ENCODE assay signal across 1 cellular context in genomic region chr3:49723631-49724551, GRCh38.
TF ChIP-seq lines count a peak whose summit lies in the region.

Gene GMPPB, minus strand, starts transcription at chr3:49723951. Its CDS starts 225 bp downstream, at chr3:49723726.

TF ChIP-seq in HepG2, 621 proteins besides CTCF, POLR2A, EP300 and RAD21 (continued from another document and continues in another):
- TF ChIP-seq SKIL (CRISPR knock-in tag; IDR thresholded peaks at IDR 0.05; ENCODE audit: borderline replicate concordance) (0 out of 2 replicates have a peak, but pooled peaks have one; percentile 49), SIN3A (IDR thresholded peaks at IDR 0.05; ENCODE audit: borderline replicate concordance, low read depth, low read length) (peak; percentile 77; the same call in 1 of the 2 replicates), ZNF550 (CRISPR knock-in tag; IDR thresholded peaks at IDR 0.05; ENCODE audit: borderline replicate concordance) (no peak; the same call in 1 of the 2 replicates), ZNF770 (CRISPR knock-in tag; IDR thresholded peaks at IDR 0.05) (no peak; the same call in 1 of the 2 replicates), RORA (CRISPR knock-in tag; IDR thresholded peaks at IDR 0.05) (no peak), GZF1 (CRISPR knock-in tag; IDR thresholded peaks at IDR 0.05) (no peak), HES4 (CRISPR knock-in tag; IDR thresholded peaks at IDR 0.05; ENCODE audit: borderline replicate concordance) (no peak), CENPT (CRISPR knock-in tag; IDR thresholded peaks at IDR 0.05; ENCODE audit: low read depth) (0 out of 2 replicates have a peak, but pooled peaks have one; percentile 32), ZNF597 (CRISPR knock-in tag; IDR thresholded peaks at IDR 0.05) (no peak), ZNF83 (CRISPR knock-in tag; IDR thresholded peaks at IDR 0.05; ENCODE audit: borderline replicate concordance) (no peak), IRF9 (CRISPR knock-in tag; IDR thresholded peaks at IDR 0.05; ENCODE audit: borderline replicate concordance) (peak; percentile 87), SP1 (IDR thresholded peaks at IDR 0.05) (no peak), SP1 (CRISPR knock-in tag; IDR thresholded peaks at IDR 0.05) (peak; percentile 53), ESRRA (CRISPR knock-in tag; IDR thresholded peaks at IDR 0.05; ENCODE audit: low read depth) (no peak), ETV6 (CRISPR knock-in tag; conservative IDR thresholded peaks at IDR 0.05) (no peak; the same call in 1 of the 2 replicates), SNAPC5 (CRISPR knock-in tag; IDR thresholded peaks at IDR 0.05; ENCODE audit: borderline replicate concordance) (no peak), ZFP41 (CRISPR knock-in tag; IDR thresholded peaks at IDR 0.05; ENCODE audit: borderline replicate concordance) (no peak), ZNF547 (CRISPR knock-in tag; IDR thresholded peaks at IDR 0.05) (no peak; the same call in 1 of the 2 replicates), REPIN1 (CRISPR knock-in tag; IDR thresholded peaks at IDR 0.05; ENCODE audit: borderline replicate concordance, low read depth) (no peak; the same call in 1 of the 2 replicates), WIZ (CRISPR knock-in tag; IDR thresholded peaks at IDR 0.05) (peak; percentile 73; the same call in 1 of the 2 replicates), RAD51 (IDR thresholded peaks at IDR 0.05; ENCODE audit: borderline replicate concordance) (no peak), ZNF34 (CRISPR knock-in tag; IDR thresholded peaks at IDR 0.05; ENCODE audit: borderline replicate concordance) (no peak), ZNF75D (CRISPR knock-in tag; IDR thresholded peaks at IDR 0.05; ENCODE audit: borderline replicate concordance) (no peak), SMARCE1 (IDR thresholded peaks at IDR 0.05; ENCODE audit: borderline replicate concordance) (no peak), POLR2AphosphoS5 (IDR thresholded peaks at IDR 0.05; ENCODE audit: low read depth, low read length) (peak; percentile 59), ZNF598 (CRISPR knock-in tag; IDR thresholded peaks at IDR 0.05; ENCODE audit: borderline replicate concordance) (no peak), JARID2 (CRISPR knock-in tag; IDR thresholded peaks at IDR 0.05; ENCODE audit: insufficient replicate concordance) (no peak), SRSF1 (optimal IDR thresholded peaks at IDR 0.05; ENCODE audit: low read depth, low read length) (peak; percentile 63), ZNF784 (CRISPR knock-in tag; IDR thresholded peaks at IDR 0.05; ENCODE audit: borderline replicate concordance) (no peak), ZKSCAN1 (IDR thresholded peaks at IDR 0.05; ENCODE audit: low read length) (no peak)
- TF ChIP-seq, protein P1, sequence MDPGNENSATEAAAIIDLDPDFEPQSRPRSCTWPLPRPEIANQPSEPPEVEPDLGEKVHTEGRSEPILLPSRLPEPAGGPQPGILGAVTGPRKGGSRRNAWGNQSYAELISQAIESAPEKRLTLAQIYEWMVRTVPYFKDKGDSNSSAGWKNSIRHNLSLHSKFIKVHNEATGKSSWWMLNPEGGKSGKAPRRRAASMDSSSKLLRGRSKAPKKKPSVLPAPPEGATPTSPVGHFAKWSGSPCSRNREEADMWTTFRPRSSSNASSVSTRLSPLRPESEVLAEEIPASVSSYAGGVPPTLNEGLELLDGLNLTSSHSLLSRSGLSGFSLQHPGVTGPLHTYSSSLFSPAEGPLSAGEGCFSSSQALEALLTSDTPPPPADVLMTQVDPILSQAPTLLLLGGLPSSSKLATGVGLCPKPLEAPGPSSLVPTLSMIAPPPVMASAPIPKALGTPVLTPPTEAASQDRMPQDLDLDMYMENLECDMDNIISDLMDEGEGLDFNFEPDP (CRISPR knock-in tag; conservative IDR thresholded peaks at IDR 0.05): no peak
- TF ChIP-seq, protein P2, sequence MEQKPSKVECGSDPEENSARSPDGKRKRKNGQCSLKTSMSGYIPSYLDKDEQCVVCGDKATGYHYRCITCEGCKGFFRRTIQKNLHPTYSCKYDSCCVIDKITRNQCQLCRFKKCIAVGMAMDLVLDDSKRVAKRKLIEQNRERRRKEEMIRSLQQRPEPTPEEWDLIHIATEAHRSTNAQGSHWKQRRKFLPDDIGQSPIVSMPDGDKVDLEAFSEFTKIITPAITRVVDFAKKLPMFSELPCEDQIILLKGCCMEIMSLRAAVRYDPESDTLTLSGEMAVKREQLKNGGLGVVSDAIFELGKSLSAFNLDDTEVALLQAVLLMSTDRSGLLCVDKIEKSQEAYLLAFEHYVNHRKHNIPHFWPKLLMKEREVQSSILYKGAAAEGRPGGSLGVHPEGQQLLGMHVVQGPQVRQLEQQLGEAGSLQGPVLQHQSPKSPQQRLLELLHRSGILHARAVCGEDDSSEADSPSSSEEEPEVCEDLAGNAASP (CRISPR knock-in tag; IDR thresholded peaks at IDR 0.05; ENCODE audit: borderline replicate concordance): peak; percentile 16; the same call in 1 of the 2 replicates
- TF ChIP-seq, protein P3, sequence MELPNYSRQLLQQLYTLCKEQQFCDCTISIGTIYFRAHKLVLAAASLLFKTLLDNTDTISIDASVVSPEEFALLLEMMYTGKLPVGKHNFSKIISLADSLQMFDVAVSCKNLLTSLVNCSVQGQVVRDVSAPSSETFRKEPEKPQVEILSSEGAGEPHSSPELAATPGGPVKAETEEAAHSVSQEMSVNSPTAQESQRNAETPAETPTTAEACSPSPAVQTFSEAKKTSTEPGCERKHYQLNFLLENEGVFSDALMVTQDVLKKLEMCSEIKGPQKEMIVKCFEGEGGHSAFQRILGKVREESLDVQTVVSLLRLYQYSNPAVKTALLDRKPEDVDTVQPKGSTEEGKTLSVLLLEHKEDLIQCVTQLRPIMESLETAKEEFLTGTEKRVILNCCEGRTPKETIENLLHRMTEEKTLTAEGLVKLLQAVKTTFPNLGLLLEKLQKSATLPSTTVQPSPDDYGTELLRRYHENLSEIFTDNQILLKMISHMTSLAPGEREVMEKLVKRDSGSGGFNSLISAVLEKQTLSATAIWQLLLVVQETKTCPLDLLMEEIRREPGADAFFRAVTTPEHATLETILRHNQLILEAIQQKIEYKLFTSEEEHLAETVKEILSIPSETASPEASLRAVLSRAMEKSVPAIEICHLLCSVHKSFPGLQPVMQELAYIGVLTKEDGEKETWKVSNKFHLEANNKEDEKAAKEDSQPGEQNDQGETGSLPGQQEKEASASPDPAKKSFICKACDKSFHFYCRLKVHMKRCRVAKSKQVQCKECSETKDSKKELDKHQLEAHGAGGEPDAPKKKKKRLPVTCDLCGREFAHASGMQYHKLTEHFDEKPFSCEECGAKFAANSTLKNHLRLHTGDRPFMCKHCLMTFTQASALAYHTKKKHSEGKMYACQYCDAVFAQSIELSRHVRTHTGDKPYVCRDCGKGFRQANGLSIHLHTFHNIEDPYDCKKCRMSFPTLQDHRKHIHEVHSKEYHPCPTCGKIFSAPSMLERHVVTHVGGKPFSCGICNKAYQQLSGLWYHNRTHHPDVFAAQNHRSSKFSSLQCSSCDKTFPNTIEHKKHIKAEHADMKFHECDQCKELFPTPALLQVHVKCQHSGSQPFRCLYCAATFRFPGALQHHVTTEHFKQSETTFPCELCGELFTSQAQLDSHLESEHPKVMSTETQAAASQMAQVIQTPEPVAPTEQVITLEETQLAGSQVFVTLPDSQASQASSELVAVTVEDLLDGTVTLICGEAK (IDR thresholded peaks at IDR 0.05): no peak
- TF ChIP-seq, protein P3 (CRISPR knock-in tag; IDR thresholded peaks at IDR 0.05): peak; percentile 22; the same call in 1 of the 2 replicates
- TF ChIP-seq, protein P4, sequence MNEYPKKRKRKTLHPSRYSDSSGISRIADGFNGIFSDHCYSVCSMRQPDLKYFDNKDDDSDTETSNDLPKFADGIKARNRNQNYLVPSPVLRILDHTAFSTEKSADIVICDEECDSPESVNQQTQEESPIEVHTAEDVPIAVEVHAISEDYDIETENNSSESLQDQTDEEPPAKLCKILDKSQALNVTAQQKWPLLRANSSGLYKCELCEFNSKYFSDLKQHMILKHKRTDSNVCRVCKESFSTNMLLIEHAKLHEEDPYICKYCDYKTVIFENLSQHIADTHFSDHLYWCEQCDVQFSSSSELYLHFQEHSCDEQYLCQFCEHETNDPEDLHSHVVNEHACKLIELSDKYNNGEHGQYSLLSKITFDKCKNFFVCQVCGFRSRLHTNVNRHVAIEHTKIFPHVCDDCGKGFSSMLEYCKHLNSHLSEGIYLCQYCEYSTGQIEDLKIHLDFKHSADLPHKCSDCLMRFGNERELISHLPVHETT (CRISPR knock-in tag; conservative IDR thresholded peaks at IDR 0.05): no peak; the same call in 1 of the 2 replicates
